In the genomic region with DNA sequence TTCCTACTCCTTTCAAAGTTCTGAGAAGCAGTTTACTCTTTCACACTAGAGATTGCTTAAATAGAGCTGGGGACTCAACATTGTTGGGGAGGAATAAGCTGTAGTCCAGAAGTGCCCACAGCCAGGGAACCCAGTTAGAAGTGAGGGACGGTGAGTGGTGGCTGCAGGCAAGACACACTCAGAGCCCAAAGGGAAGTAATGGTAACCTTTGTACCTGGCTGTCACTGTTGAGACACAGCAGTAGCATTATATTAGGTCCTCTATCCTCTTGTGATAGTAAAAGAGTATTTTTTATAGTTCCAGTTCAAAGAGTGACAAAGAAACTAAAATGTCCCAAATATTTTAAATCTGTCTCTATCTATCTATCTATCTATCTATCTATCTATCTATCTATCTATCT, we compare ENCODE assay signal across 1 cellular context.
TF ChIP-seq lines count a peak whose summit lies in the region.

No MANE protein-coding gene starts in this region.

TF ChIP-seq in HepG2, 621 proteins besides CTCF, POLR2A, EP300 and RAD21 (continued from another document and continues in another):
- TF ChIP-seq, protein P1, sequence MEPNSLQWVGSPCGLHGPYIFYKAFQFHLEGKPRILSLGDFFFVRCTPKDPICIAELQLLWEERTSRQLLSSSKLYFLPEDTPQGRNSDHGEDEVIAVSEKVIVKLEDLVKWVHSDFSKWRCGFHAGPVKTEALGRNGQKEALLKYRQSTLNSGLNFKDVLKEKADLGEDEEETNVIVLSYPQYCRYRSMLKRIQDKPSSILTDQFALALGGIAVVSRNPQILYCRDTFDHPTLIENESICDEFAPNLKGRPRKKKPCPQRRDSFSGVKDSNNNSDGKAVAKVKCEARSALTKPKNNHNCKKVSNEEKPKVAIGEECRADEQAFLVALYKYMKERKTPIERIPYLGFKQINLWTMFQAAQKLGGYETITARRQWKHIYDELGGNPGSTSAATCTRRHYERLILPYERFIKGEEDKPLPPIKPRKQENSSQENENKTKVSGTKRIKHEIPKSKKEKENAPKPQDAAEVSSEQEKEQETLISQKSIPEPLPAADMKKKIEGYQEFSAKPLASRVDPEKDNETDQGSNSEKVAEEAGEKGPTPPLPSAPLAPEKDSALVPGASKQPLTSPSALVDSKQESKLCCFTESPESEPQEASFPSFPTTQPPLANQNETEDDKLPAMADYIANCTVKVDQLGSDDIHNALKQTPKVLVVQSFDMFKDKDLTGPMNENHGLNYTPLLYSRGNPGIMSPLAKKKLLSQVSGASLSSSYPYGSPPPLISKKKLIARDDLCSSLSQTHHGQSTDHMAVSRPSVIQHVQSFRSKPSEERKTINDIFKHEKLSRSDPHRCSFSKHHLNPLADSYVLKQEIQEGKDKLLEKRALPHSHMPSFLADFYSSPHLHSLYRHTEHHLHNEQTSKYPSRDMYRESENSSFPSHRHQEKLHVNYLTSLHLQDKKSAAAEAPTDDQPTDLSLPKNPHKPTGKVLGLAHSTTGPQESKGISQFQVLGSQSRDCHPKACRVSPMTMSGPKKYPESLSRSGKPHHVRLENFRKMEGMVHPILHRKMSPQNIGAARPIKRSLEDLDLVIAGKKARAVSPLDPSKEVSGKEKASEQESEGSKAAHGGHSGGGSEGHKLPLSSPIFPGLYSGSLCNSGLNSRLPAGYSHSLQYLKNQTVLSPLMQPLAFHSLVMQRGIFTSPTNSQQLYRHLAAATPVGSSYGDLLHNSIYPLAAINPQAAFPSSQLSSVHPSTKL (CRISPR knock-in tag; IDR thresholded peaks at IDR 0.05), result peak; percentile 70
- no peak for TF ChIP-seq ZFP36L1 (CRISPR knock-in tag; IDR thresholded peaks at IDR 0.05)
- no peak for TF ChIP-seq GFI1 (CRISPR knock-in tag; IDR thresholded peaks at IDR 0.05; ENCODE audit: borderline replicate concordance)
- no peak for TF ChIP-seq KLF11 (CRISPR knock-in tag; IDR thresholded peaks at IDR 0.05)
- TF ChIP-seq SRF (IDR thresholded peaks at IDR 0.05; ENCODE audit: low read depth, low read length), result no peak
- TF ChIP-seq SIX1 (CRISPR knock-in tag; IDR thresholded peaks at IDR 0.05; ENCODE audit: borderline replicate concordance), result no peak
- no peak for TF ChIP-seq EED (CRISPR knock-in tag; IDR thresholded peaks at IDR 0.05)
- TF ChIP-seq MED8 (CRISPR knock-in tag; IDR thresholded peaks at IDR 0.05; ENCODE audit: insufficient replicate concordance), result no peak
- no peak for TF ChIP-seq ISX (CRISPR knock-in tag; conservative IDR thresholded peaks at IDR 0.05)
- no peak for TF ChIP-seq NFYB (CRISPR knock-in tag; IDR thresholded peaks at IDR 0.05)
- TF ChIP-seq HOXA5 (CRISPR knock-in tag; IDR thresholded peaks at IDR 0.05), result 0 out of 2 replicates have a peak, but pooled peaks have one; percentile 24
- TF ChIP-seq PHF8 (CRISPR knock-in tag; IDR thresholded peaks at IDR 0.05), result no peak
- peak; percentile 30; the same call in 1 of the 2 replicates for TF ChIP-seq MXD4 (CRISPR knock-in tag; IDR thresholded peaks at IDR 0.05)
- TF ChIP-seq ATF1 (CRISPR knock-in tag; IDR thresholded peaks at IDR 0.05), result no peak
- no peak for TF ChIP-seq ZNF10 (CRISPR knock-in tag; IDR thresholded peaks at IDR 0.05; ENCODE audit: borderline replicate concordance, low read depth)
- TF ChIP-seq PTBP1 (IDR thresholded peaks at IDR 0.05; ENCODE audit: low read depth, low read length, poor library complexity, severe bottlenecking), result no peak
- no peak for TF ChIP-seq CREM (IDR thresholded peaks at IDR 0.05)
- no peak for TF ChIP-seq CREM (CRISPR knock-in tag; IDR thresholded peaks at IDR 0.05)
- TF ChIP-seq ZNF558 (CRISPR knock-in tag; IDR thresholded peaks at IDR 0.05; ENCODE audit: borderline replicate concordance), result no peak
- TF ChIP-seq ZKSCAN8 (CRISPR knock-in tag; IDR thresholded peaks at IDR 0.05; ENCODE audit: borderline replicate concordance), result no peak
- TF ChIP-seq, protein P2, sequence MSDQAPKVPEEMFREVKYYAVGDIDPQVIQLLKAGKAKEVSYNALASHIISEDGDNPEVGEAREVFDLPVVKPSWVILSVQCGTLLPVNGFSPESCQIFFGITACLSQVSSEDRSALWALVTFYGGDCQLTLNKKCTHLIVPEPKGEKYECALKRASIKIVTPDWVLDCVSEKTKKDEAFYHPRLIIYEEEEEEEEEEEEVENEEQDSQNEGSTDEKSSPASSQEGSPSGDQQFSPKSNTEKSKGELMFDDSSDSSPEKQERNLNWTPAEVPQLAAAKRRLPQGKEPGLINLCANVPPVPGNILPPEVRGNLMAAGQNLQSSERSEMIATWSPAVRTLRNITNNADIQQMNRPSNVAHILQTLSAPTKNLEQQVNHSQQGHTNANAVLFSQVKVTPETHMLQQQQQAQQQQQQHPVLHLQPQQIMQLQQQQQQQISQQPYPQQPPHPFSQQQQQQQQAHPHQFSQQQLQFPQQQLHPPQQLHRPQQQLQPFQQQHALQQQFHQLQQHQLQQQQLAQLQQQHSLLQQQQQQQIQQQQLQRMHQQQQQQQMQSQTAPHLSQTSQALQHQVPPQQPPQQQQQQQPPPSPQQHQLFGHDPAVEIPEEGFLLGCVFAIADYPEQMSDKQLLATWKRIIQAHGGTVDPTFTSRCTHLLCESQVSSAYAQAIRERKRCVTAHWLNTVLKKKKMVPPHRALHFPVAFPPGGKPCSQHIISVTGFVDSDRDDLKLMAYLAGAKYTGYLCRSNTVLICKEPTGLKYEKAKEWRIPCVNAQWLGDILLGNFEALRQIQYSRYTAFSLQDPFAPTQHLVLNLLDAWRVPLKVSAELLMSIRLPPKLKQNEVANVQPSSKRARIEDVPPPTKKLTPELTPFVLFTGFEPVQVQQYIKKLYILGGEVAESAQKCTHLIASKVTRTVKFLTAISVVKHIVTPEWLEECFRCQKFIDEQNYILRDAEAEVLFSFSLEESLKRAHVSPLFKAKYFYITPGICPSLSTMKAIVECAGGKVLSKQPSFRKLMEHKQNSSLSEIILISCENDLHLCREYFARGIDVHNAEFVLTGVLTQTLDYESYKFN (CRISPR knock-in tag; conservative IDR thresholded peaks at IDR 0.05), result 0 out of 2 replicates have a peak, but pooled peaks have one; percentile 42
- TF ChIP-seq ARHGAP35 (CRISPR knock-in tag; IDR thresholded peaks at IDR 0.05; ENCODE audit: borderline replicate concordance), result no peak
- TF ChIP-seq ZNF777 (CRISPR knock-in tag; IDR thresholded peaks at IDR 0.05), result no peak
- TF ChIP-seq ZNF670 (CRISPR knock-in tag; IDR thresholded peaks at IDR 0.05; ENCODE audit: borderline replicate concordance), result no peak
- TF ChIP-seq HOXA7 (CRISPR knock-in tag; IDR thresholded peaks at IDR 0.05), result no peak
- TF ChIP-seq ELF1 (CRISPR knock-in tag; IDR thresholded peaks at IDR 0.05), result no peak
- TF ChIP-seq RBM22 (optimal IDR thresholded peaks at IDR 0.05; ENCODE audit: low read length), result no peak
- TF ChIP-seq, protein P3, sequence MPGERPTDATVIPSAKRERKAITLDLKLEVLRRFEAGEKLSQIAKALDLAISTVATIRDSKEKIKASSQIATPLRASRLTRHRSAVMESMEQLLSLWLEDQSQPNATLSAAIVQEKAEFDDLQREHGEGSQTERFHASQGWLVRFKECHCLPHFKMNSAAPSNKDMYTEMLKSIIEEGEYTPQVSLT (CRISPR knock-in tag; IDR thresholded peaks at IDR 0.05; ENCODE audit: borderline replicate concordance, low read depth), result no peak
- TF ChIP-seq HNF4G (IDR thresholded peaks at IDR 0.05; ENCODE audit: borderline replicate concordance, low read depth, low read length), result peak; percentile 85
- no peak; the same call in 1 of the 2 replicates for TF ChIP-seq HNF4G (CRISPR knock-in tag; IDR thresholded peaks at IDR 0.05; ENCODE audit: borderline replicate concordance, low read depth)
- no peak for TF ChIP-seq SMAD1 (CRISPR knock-in tag; IDR thresholded peaks at IDR 0.05; ENCODE audit: borderline replicate concordance, low read depth)
- no peak for TF ChIP-seq FLYWCH1 (CRISPR knock-in tag; IDR thresholded peaks at IDR 0.05)
- TF ChIP-seq ZNF780A (CRISPR knock-in tag; IDR thresholded peaks at IDR 0.05), result no peak
- peak; percentile 51; the same call in 1 of the 2 replicates for TF ChIP-seq CEBPB (IDR thresholded peaks at IDR 0.05; ENCODE audit: borderline replicate concordance, low read depth, low read length)
- no peak for TF ChIP-seq ZFP37 (CRISPR knock-in tag; IDR thresholded peaks at IDR 0.05; ENCODE audit: borderline replicate concordance)
- no peak for TF ChIP-seq ZNF468 (CRISPR knock-in tag; IDR thresholded peaks at IDR 0.05)
- TF ChIP-seq ZNF75D (CRISPR knock-in tag; IDR thresholded peaks at IDR 0.05; ENCODE audit: borderline replicate concordance), result no peak
- no peak for TF ChIP-seq NFRKB (IDR thresholded peaks at IDR 0.05)
- no peak for TF ChIP-seq ZNF569 (CRISPR knock-in tag; IDR thresholded peaks at IDR 0.05; ENCODE audit: borderline replicate concordance)
- TF ChIP-seq ZFP36L2 (CRISPR knock-in tag; IDR thresholded peaks at IDR 0.05), result no peak
- TF ChIP-seq ELF3 (CRISPR knock-in tag; IDR thresholded peaks at IDR 0.05), result peak; percentile 62
- no peak for TF ChIP-seq ZNF550 (CRISPR knock-in tag; IDR thresholded peaks at IDR 0.05; ENCODE audit: borderline replicate concordance)
- TF ChIP-seq NFYC (CRISPR knock-in tag; IDR thresholded peaks at IDR 0.05), result no peak
- no peak for TF ChIP-seq HNRNPL (IDR thresholded peaks at IDR 0.05; ENCODE audit: low read depth, low read length)
- no peak for TF ChIP-seq ZNF354B (CRISPR knock-in tag; IDR thresholded peaks at IDR 0.05)
- no peak for TF ChIP-seq ATRX (CRISPR knock-in tag; IDR thresholded peaks at IDR 0.05; ENCODE audit: borderline replicate concordance)
- TF ChIP-seq, protein P4, sequence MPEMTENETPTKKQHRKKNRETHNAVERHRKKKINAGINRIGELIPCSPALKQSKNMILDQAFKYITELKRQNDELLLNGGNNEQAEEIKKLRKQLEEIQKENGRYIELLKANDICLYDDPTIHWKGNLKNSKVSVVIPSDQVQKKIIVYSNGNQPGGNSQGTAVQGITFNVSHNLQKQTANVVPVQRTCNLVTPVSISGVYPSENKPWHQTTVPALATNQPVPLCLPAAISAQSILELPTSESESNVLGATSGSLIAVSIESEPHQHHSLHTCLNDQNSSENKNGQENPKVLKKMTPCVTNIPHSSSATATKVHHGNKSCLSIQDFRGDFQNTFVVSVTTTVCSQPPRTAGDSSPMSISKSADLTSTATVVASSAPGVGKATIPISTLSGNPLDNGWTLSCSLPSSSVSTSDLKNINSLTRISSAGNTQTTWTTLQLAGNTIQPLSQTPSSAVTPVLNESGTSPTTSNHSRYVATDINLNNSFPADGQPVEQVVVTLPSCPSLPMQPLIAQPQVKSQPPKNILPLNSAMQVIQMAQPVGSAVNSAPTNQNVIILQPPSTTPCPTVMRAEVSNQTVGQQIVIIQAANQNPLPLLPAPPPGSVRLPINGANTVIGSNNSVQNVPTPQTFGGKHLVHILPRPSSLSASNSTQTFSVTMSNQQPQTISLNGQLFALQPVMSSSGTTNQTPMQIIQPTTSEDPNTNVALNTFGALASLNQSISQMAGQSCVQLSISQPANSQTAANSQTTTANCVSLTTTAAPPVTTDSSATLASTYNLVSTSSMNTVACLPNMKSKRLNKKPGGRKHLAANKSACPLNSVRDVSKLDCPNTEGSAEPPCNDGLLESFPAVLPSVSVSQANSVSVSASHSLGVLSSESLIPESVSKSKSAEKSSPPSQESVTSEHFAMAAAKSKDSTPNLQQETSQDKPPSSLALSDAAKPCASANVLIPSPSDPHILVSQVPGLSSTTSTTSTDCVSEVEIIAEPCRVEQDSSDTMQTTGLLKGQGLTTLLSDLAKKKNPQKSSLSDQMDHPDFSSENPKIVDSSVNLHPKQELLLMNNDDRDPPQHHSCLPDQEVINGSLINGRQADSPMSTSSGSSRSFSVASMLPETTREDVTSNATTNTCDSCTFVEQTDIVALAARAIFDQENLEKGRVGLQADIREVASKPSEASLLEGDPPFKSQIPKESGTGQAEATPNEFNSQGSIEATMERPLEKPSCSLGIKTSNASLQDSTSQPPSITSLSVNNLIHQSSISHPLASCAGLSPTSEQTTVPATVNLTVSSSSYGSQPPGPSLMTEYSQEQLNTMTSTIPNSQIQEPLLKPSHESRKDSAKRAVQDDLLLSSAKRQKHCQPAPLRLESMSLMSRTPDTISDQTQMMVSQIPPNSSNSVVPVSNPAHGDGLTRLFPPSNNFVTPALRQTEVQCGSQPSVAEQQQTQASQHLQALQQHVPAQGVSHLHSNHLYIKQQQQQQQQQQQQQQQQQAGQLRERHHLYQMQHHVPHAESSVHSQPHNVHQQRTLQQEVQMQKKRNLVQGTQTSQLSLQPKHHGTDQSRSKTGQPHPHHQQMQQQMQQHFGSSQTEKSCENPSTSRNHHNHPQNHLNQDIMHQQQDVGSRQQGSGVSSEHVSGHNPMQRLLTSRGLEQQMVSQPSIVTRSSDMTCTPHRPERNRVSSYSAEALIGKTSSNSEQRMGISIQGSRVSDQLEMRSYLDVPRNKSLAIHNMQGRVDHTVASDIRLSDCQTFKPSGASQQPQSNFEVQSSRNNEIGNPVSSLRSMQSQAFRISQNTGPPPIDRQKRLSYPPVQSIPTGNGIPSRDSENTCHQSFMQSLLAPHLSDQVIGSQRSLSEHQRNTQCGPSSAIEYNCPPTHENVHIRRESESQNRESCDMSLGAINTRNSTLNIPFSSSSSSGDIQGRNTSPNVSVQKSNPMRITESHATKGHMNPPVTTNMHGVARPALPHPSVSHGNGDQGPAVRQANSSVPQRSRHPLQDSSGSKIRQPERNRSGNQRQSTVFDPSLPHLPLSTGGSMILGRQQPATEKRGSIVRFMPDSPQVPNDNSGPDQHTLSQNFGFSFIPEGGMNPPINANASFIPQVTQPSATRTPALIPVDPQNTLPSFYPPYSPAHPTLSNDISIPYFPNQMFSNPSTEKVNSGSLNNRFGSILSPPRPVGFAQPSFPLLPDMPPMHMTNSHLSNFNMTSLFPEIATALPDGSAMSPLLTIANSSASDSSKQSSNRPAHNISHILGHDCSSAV (CRISPR knock-in tag; IDR thresholded peaks at IDR 0.05; ENCODE audit: borderline replicate concordance), result no peak
- no peak for TF ChIP-seq MAZ (IDR thresholded peaks at IDR 0.05; ENCODE audit: borderline replicate concordance, low read depth, low read length)
- TF ChIP-seq MAZ (CRISPR knock-in tag; IDR thresholded peaks at IDR 0.05; ENCODE audit: low read depth), result no peak
